ENCODE assay signal across 14 cellular contexts in the genomic region with DNA sequence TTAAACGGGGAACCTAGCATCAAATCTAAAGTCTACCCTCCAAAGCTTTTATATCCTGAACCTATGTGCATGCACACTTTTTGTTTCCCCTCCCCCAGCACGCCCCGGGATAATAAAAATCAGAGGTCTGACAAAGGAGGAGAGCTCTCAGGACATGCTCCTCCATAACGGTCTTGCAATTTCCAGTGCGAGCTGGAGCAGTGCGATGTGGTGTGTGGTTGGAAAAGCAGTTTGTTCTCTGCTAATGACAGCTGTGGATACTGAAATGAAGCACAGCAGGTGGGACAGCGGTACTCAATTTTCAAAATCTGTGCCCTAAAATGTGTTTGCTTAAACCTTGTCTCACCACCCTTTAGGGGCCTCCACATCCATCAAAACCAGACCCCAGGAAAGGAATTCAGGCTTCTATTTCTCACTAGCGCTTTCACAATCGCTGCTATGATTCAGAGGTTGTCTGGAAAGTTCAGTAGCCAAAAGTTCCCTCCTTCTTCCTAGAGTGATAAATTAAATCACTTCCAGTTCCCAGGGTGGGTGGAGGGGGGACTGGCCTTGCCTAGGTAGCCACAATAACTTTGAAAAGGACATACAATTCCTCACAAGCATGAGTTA.
A peak's percentile ranks its signal among the peaks of the same experiment; 100 is the strongest.
DNase-seq lines count a peak whose midpoint lies in the region; ATAC-seq and TF ChIP-seq lines count a peak whose summit lies in the region.
"Had no signal": no experiment of that assay in that cellular context is flagged by ENCODE, and none has a peak within 500 bp of the region (broad histone marks: within the 10 kb centered on the region; RNA-seq: fewer than 3 reads in every experiment).

No MANE protein-coding gene starts in this region.

- POLR2A ChIA-PET in MCF 10A (lab: Yijun Ruan, JAX): no interaction called here

- peaks cover 8% of the 10 kb centered on the region for H3K4me1 Mint-ChIP-seq in MCF 10A (ENCODE audit: insufficient read depth, unreplicated experiment)

- no peaks in the 10 kb centered on the region for H3K9me3 ChIP-seq in breast epithelium
- H3K9me3 ChIP-seq in tibial artery: no peaks in the 10 kb centered on the region
- H3K9me3 ChIP-seq: A549, upper lobe of left lung had no signal

- H3K36me3 ChIP-seq in breast epithelium (no peaks in the 10 kb centered on the region), tibial artery (no peaks in the 10 kb centered on the region)
- H3K36me3 ChIP-seq: upper lobe of left lung had no signal

- ATAC-seq in HG03039 (IDR thresholded peaks at IDR 0.05; ENCODE audit: unreplicated experiment): no peak
- ATAC-seq: A549 had no signal

- H3K27ac ChIP-seq in breast epithelium (no peak overlapping the region), tibial artery (no peak overlapping the region)
- H3K27ac ChIP-seq: A549, upper lobe of left lung, VCaP had no signal

- H3K36me3 Mint-ChIP-seq in MCF 10A (ENCODE audit: insufficient read depth, unreplicated experiment): no peaks in the 10 kb centered on the region

- DNase-seq in MCF 10A (ENCODE audit: unreplicated experiment): peak; percentile 77
- no peak for DNase-seq in breast epithelium (ENCODE audit: low spot score in 2 of 2)
- DNase-seq in astrocyte of the cerebellum (ENCODE audit: low read depth): peak; percentile 82
- DNase-seq in iris pigment epithelial cell (ENCODE audit: low read depth): peak; percentile 86
- peak; percentile 67 for DNase-seq in smooth muscle cell of the brain vasculature (ENCODE audit: low read depth, low spot score)
- DNase-seq in HT-29 (ENCODE audit: low spot score): no peak
- DNase-seq in tibial artery: no peak
- DNase-seq: anterior cingulate cortex, NCI-H82 had no signal

- TF ChIP-seq CTCF in MCF 10A (IDR thresholded peaks at IDR 0.05; ENCODE audit: unreplicated experiment): no peak
- TF ChIP-seq CTCF in breast epithelium (IDR thresholded peaks at IDR 0.05): no peak
- TF ChIP-seq CTCF in astrocyte of the cerebellum (IDR thresholded peaks at IDR 0.05; ENCODE audit: low read depth, low read length, missing control alignments): no peak
- no peak for TF ChIP-seq CTCF in tibial artery (IDR thresholded peaks at IDR 0.05)

- H3K4me1 ChIP-seq in breast epithelium (peaks cover 0 to 4% of the 10 kb centered on the region in 2 donors), tibial artery (peaks cover 0 to 5% (median 0%) of the 10 kb centered on the region in 4 donors)
- H3K4me1 ChIP-seq: A549, upper lobe of left lung had no signal

- H3K4me3 Mint-ChIP-seq in MCF 10A (ENCODE audit: unreplicated experiment): no peak overlapping the region

- in situ Hi-C loops in astrocyte of the cerebellum (cut with HindIII; ENCODE audit: low sequenced_read_pairs): loop anchor here (5.0 kb wide), 1 partner anchor 107 kb away; no protein-coding TSS in a partner anchor

- CTCF ChIA-PET in MCF 10A (lab: Yijun Ruan, JAX): interaction anchor here (0.6 to 0.7 kb wide), 3 partner anchors 93 to 571 kb away, joined by 3 read pairs; a partner anchor contains a TSS

- H3K27me3 ChIP-seq in breast epithelium: no peaks in the 10 kb centered on the region
- no peaks in the 10 kb centered on the region for H3K27me3 ChIP-seq in tibial artery
- H3K27me3 ChIP-seq: upper lobe of left lung had no signal

- no peaks in the 10 kb centered on the region for H3K27me3 Mint-ChIP-seq in MCF 10A (ENCODE audit: insufficient read depth, unreplicated experiment)

- H3K9me3 Mint-ChIP-seq in MCF 10A (ENCODE audit: unreplicated experiment): no peaks in the 10 kb centered on the region

- no TSS peak for BruUV-seq in MCF 10A (replicated peaks; lab: Mats Ljungman, UMichigan)

- intact Hi-C loops in MCF 10A (cut with micrococcal nuclease) (no loop called here), breast epithelium (cut with DNase I; ENCODE audit: low total_unique reads) (loop anchor here (10.0 kb wide), 1 partner anchor 915 kb away; no protein-coding TSS in a partner anchor), tibial artery (cut with DNase I; ENCODE audit: low total_unique reads) (no loop called here)

- no peak overlapping the region for H3K27ac Mint-ChIP-seq in MCF 10A (ENCODE audit: low read depth, unreplicated experiment)

- no peak overlapping the region for H3K4me3 ChIP-seq in breast epithelium
- no peak overlapping the region for H3K4me3 ChIP-seq in astrocyte of the cerebellum (ENCODE audit: low read depth, low read length)
- no peak overlapping the region for H3K4me3 ChIP-seq in tibial artery
- H3K4me3 ChIP-seq: A549, skin epidermis, upper lobe of left lung had no signal

- TF ChIP-seq POLR2A in breast epithelium (IDR thresholded peaks at IDR 0.05): no peak

Comparison
In these comparisons a context has a peak if more than half of its experiments do, and no peak if none do; other contexts are left out.
1. DNase-seq: peak in MCF 10A (single experiment), astrocyte of the cerebellum (single experiment), iris pigment epithelial cell (single experiment) and smooth muscle cell of the brain vasculature (single experiment); none in breast epithelium (0 of 2), HT-29 (single experiment) and tibial artery (0 of 2).